In genomic region chr2:235024951-235025773, GRCh38 we compare ENCODE assay signal across 12 cellular contexts.
DNase-seq lines count a peak whose midpoint lies in the region; ATAC-seq, FAIRE-seq and TF ChIP-seq lines count a peak whose summit lies in the region.
"Had no signal": no experiment of that assay in that cellular context is flagged by ENCODE, and none has a peak within 500 bp of the region (broad histone marks: within the 10 kb centered on the region; RNA-seq: fewer than 3 reads in every experiment).

No MANE protein-coding gene starts in this region.

- H3K4me1 Mint-ChIP-seq in Calu3 (ENCODE audit: low read depth, unreplicated experiment), result peaks cover 84% of the 10 kb centered on the region
- H3K4me1 Mint-ChIP-seq: activated naive CD4-positive, alpha-beta T cell treated with anti-CD3 and anti-CD28 coated beads, Interleukin-2, amount 50 U/mL, for 24 hours; CD14-positive monocyte; stimulated activated memory B cell treated with anti-CD40 and anti-IgM and Interleukin-4, amounts not matched to agents 10 μg/mL and 1 μg/mL and 100 μg/mL, for 72 hours had no signal

- peaks cover 87% of the 10 kb centered on the region for H3K4me1 ChIP-seq in SJSA1 (replicated peaks)
- peaks cover 26 to 50% (median 46%) of the 10 kb centered on the region in 3 donors for H3K4me1 ChIP-seq in pancreas
- H3K4me1 ChIP-seq in uterus, result peaks cover 0 to 3% of the 10 kb centered on the region in 2 donors

- CTCF ChIA-PET in Calu3 (lab: Charles Lee), result no interaction called here

- TF ChIP-seq CTCF in Calu3 (IDR thresholded peaks at IDR 0.05; ENCODE audit: unreplicated experiment) (no peak), pancreas (IDR thresholded peaks at IDR 0.05) (no peak), uterus (IDR thresholded peaks at IDR 0.05) (no peak)

- WGBS in pancreas, 2 donors, result 71 to 74% methylated on average over 20 of the region's 20 CpGs

- peak overlapping the region; percentile 99 for H3K27ac Mint-ChIP-seq in Calu3 (ENCODE audit: unreplicated experiment)
- H3K27ac Mint-ChIP-seq: activated naive CD4-positive, alpha-beta T cell treated with anti-CD3 and anti-CD28 coated beads, Interleukin-2, amount 50 U/mL, for 24 hours; CD14-positive monocyte; stimulated activated memory B cell treated with anti-CD40 and anti-IgM and Interleukin-4, amounts not matched to agents 10 μg/mL and 1 μg/mL and 100 μg/mL, for 72 hours had no signal

- no peaks in the 10 kb centered on the region for H3K9me3 Mint-ChIP-seq in Calu3 (ENCODE audit: low read depth, unreplicated experiment)
- H3K9me3 Mint-ChIP-seq: activated naive CD4-positive, alpha-beta T cell treated with anti-CD3 and anti-CD28 coated beads, Interleukin-2, amount 50 U/mL, for 24 hours; stimulated activated memory B cell treated with anti-CD40 and anti-IgM and Interleukin-4, amounts not matched to agents 10 μg/mL and 1 μg/mL and 100 μg/mL, for 72 hours had no signal

- no peak overlapping the region for H3K4me3 ChIP-seq in SJSA1
- H3K4me3 ChIP-seq in pancreas, result no peak overlapping the region
- no peak overlapping the region for H3K4me3 ChIP-seq in uterus
- H3K4me3 ChIP-seq: colonic mucosa had no signal

- H3K36me3 ChIP-seq in SJSA1 (peaks cover 32% of the 10 kb centered on the region), pancreas (no peaks in the 10 kb centered on the region), uterus (no peaks in the 10 kb centered on the region)
- H3K36me3 ChIP-seq: colonic mucosa had no signal

- H3K4me3 Mint-ChIP-seq in Calu3 (ENCODE audit: low read depth, unreplicated experiment), result peak overlapping the region; percentile 87
- H3K4me3 Mint-ChIP-seq: activated naive CD4-positive, alpha-beta T cell treated with anti-CD3 and anti-CD28 coated beads, Interleukin-2, amount 50 U/mL, for 24 hours; CD14-positive monocyte; stimulated activated memory B cell treated with anti-CD40 and anti-IgM and Interleukin-4, amounts not matched to agents 10 μg/mL and 1 μg/mL and 100 μg/mL, for 72 hours had no signal

- no peaks in the 10 kb centered on the region for H3K27me3 Mint-ChIP-seq in Calu3 (ENCODE audit: unreplicated experiment)
- H3K27me3 Mint-ChIP-seq: activated naive CD4-positive, alpha-beta T cell treated with anti-CD3 and anti-CD28 coated beads, Interleukin-2, amount 50 U/mL, for 24 hours had no signal

- intact Hi-C loops in Calu3 (cut with micrococcal nuclease; ENCODE audit: unreplicated experiment) (loop anchor here (5.0 kb wide), 1 partner anchor 63 kb away; no protein-coding TSS in a partner anchor), head of caudate nucleus (cut with DNase I) (no loop called here), pancreas (cut with DNase I) (no loop called here), uterus (cut with DNase I; ENCODE audit: low total_unique reads) (no loop called here)

- no peak for ATAC-seq in pancreas
- ATAC-seq in HG03159 (IDR thresholded peaks at IDR 0.05; ENCODE audit: unreplicated experiment), result no peak
- ATAC-seq in left lobe of liver, result no peak
- no peak for ATAC-seq in GM21423 (IDR thresholded peaks at IDR 0.05; ENCODE audit: unreplicated experiment)
- ATAC-seq: stimulated activated memory B cell treated with anti-CD40 and anti-IgM and Interleukin-4, amounts not matched to agents 10 μg/mL and 1 μg/mL and 100 μg/mL, for 72 hours had no signal

- H3K27me3 ChIP-seq in SJSA1 (replicated peaks) (no peaks in the 10 kb centered on the region), pancreas (no peaks in the 10 kb centered on the region), uterus (no peaks in the 10 kb centered on the region)
- H3K27me3 ChIP-seq: colonic mucosa had no signal

- BruUV-seq in Calu3 (replicated peaks; lab: Mats Ljungman, UMichigan), result no TSS peak

- no peak for FAIRE-seq in pancreas (lab: Jason Lieb, UNC)

- no peak for TF ChIP-seq POLR2A in uterus (IDR thresholded peaks at IDR 0.05)

- H3K9me3 ChIP-seq in SJSA1 (replicated peaks), result no peaks in the 10 kb centered on the region
- no peaks in the 10 kb centered on the region for H3K9me3 ChIP-seq in pancreas
- H3K9me3 ChIP-seq in uterus, result no peaks in the 10 kb centered on the region
- H3K9me3 ChIP-seq: colonic mucosa had no signal

- DNase-seq in Calu3 (no peak), SJSA1 (ENCODE audit: low read depth in 1 of 2, low spot score in 2 of 2) (no peak), head of caudate nucleus (peak in 27 of 42 donors; percentile 22 to 79 (median 41)), pancreas (no peak), uterus (no peak), left lobe of liver (ENCODE audit: low spot score) (no peak)
- DNase-seq: colonic mucosa had no signal

- peak overlapping the region; percentile 85 for H3K27ac ChIP-seq in SJSA1
- H3K27ac ChIP-seq in pancreas, result peak overlapping the region; percentile 18 to 82 (median 76)
- no peak overlapping the region for H3K27ac ChIP-seq in uterus
- H3K27ac ChIP-seq: colonic mucosa had no signal

- peaks cover 19% of the 10 kb centered on the region for H3K36me3 Mint-ChIP-seq in Calu3 (ENCODE audit: insufficient read depth, unreplicated experiment)
- H3K36me3 Mint-ChIP-seq: activated naive CD4-positive, alpha-beta T cell treated with anti-CD3 and anti-CD28 coated beads, Interleukin-2, amount 50 U/mL, for 24 hours; CD14-positive monocyte; stimulated activated memory B cell treated with anti-CD40 and anti-IgM and Interleukin-4, amounts not matched to agents 10 μg/mL and 1 μg/mL and 100 μg/mL, for 72 hours had no signal

Comparison
In these comparisons a context has a peak if more than half of its experiments do, and no peak if none do; other contexts are left out.
1. DNase-seq: peak in head of caudate nucleus (27 of 42); none in Calu3 (single experiment), SJSA1 (0 of 2), pancreas (0 of 6), uterus (0 of 2) and left lobe of liver (single experiment).
2. H3K27ac ChIP-seq: peak in SJSA1 (single experiment) and pancreas (4 of 4); none in uterus (0 of 2).